In the genomic region with DNA sequence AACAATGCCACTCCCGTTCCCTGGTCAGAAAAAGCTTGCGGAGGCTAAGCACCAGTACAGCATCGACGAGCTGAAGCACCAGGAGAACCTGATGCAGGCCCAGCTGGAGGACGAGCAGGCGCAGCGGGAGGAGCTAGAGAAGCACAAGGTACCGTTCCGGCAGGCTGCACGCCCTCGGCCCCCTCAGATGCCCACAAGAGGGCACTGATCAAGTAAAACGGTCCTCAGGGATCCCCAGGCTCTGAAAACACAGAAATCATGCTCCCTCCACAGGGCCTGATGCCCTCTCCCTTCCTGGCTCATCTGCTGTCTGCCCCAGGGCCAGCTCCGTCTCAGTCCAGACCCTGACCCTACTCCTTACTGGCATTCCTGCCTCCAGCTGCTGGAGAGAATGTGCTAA, we compare ENCODE assay signal across 1 cellular context.
TF ChIP-seq lines count a peak whose summit lies in the region.

No MANE protein-coding gene starts in this region.

TF ChIP-seq in endothelial cell of umbilical vein, 7 proteins besides CTCF, POLR2A, EP300 and RAD21:
- no peak for TF ChIP-seq MYC (IDR thresholded peaks at IDR 0.05; ENCODE audit: low read depth, low read length)
- TF ChIP-seq EZH2 (IDR thresholded peaks at IDR 0.05; ENCODE audit: borderline replicate concordance, low read depth, low read length, severe bottlenecking), result no peak
- no peak for TF ChIP-seq POLR2AphosphoS5 (IDR thresholded peaks at IDR 0.05; ENCODE audit: insufficient read depth, low read depth, low read length)
- TF ChIP-seq JUN (IDR thresholded peaks at IDR 0.05; ENCODE audit: borderline replicate concordance, insufficient read depth, insufficient read length, low read depth), result no peak
- no peak for TF ChIP-seq MAX (IDR thresholded peaks at IDR 0.05; ENCODE audit: insufficient read depth, insufficient read length)
- TF ChIP-seq GATA2 (IDR thresholded peaks at IDR 0.05; ENCODE audit: insufficient read depth, insufficient read length, low read depth, low read length), result no peak
- no peak for TF ChIP-seq FOS (IDR thresholded peaks at IDR 0.05; ENCODE audit: borderline replicate concordance, insufficient read depth, low read length)
TF ChIP-seq in endothelial cell of umbilical vein: peak in this region for 0.
